Comparison of ENCODE assay signal across 8 cellular contexts in genomic region chr10:22927661-22928403, GRCh38. TPM values are rescaled to one million over a fixed set of nuclear protein-coding genes. Genes with fewer than 3 reads are reported as not detected.
DNase-seq lines count a peak whose midpoint lies in the region; ATAC-seq, FAIRE-seq and TF ChIP-seq lines count a peak whose summit lies in the region.

TSS of gene ARMC3 (plus strand) at chr10:22928053. CDS start at chr10:22931997, 3,944 bp downstream.

- H3F3A ChIP-seq in MM.1S (ENCODE audit: insufficient read depth, low read length), result no peaks in the 10 kb centered on the region

- H3K9me3 Mint-ChIP-seq in Caco-2 (ENCODE audit: unreplicated experiment) (no peaks in the 10 kb centered on the region), HFFc6 (no peaks in the 10 kb centered on the region)
- no peaks in the 10 kb centered on the region for H3K9me3 Mint-ChIP-seq in activated CD8-positive, alpha-beta T cell treated with anti-CD3 and anti-CD28 coated beads for 36 hours

- no TSS peak for BruUV-seq in Caco-2 (replicated peaks; lab: Mats Ljungman, UMichigan)

- H3K27me3 ChIP-seq in Caco-2 (replicated peaks; ENCODE audit: control insufficient read depth, insufficient read depth, low read length) (no peaks in the 10 kb centered on the region), MM.1S (replicated peaks; ENCODE audit: insufficient read depth, low read length) (no peaks in the 10 kb centered on the region), H1 (replicated peaks in 1 of 4; ENCODE audit: control insufficient read depth in 3 of 4, extremely low read depth in 1 of 4, insufficient read depth in 3 of 4, low read length in 3 of 4) (peaks cover 0 to 11% (median 7%) of the 10 kb centered on the region in 4 experiments; a peak in 6 of 7 replicates), mesenchymal stem cell (ENCODE audit: control insufficient read depth in 1 of 2, insufficient read depth in 1 of 2, low read length in 2 of 2) (peaks cover 0 to 33% of the 10 kb centered on the region in 2 experiments)

- POLR2A ChIA-PET in Caco-2 (lab: Charles Lee) (no interaction called here), H1 (lab: Charles Lee; ENCODE audit: partially characterized antibody) (interaction anchor here (1.0 kb wide), 1 partner anchor 128 kb away, joined by 3 read pairs; no protein-coding TSS in a partner anchor)
- POLR2A ChIA-PET in activated CD8-positive, alpha-beta T cell treated with anti-CD3 and anti-CD28 coated beads for 36 hours (lab: Charles Lee), result no interaction called here

- H2BK20ac ChIP-seq in H1 (ENCODE audit: low read length), result no peak within 1 kb of the TSS

- peaks cover 7% of the 10 kb centered on the region; the same call in 1 of the 2 replicates for H3K23me2 ChIP-seq in H1 (ENCODE audit: low read depth, low read length)

- H3K4me3 Mint-ChIP-seq in Caco-2 (ENCODE audit: unreplicated experiment) (no peak within 1 kb of the TSS), HFFc6 (no peak within 1 kb of the TSS)
- H3K4me3 Mint-ChIP-seq in activated CD8-positive, alpha-beta T cell treated with anti-CD3 and anti-CD28 coated beads for 36 hours, result no peak within 1 kb of the TSS

- H2BK12ac ChIP-seq in H1 (ENCODE audit: low read depth, low read length) (peak within 1 kb of the TSS; percentile 64), mesenchymal stem cell (ENCODE audit: low read length in 2 of 2) (peak within 1 kb of the TSS in 1 of 2 experiments; percentile 49)

- H3K4me1 ChIP-seq in Caco-2 (0 out of 2 replicates have a peak, but pooled peaks cover 7% of the 10 kb centered on the region), MM.1S (ENCODE audit: low read length) (no peaks in the 10 kb centered on the region), H1 (replicated peaks in 1 of 4; ENCODE audit: control insufficient read depth in 3 of 4, insufficient read depth in 4 of 4, low read length in 3 of 4) (peaks cover 0 to 6% (median 3%) of the 10 kb centered on the region in 4 experiments; a peak in 4 of 7 replicates), mesenchymal stem cell (ENCODE audit: control insufficient read depth, insufficient read depth, low read depth, low read length) (peaks cover 2% of the 10 kb centered on the region)

- H2BK5ac ChIP-seq in H1 (ENCODE audit: low read depth, low read length), result peak within 1 kb of the TSS; percentile 64; the same call in 1 of the 2 replicates
- no peak within 1 kb of the TSS for H2BK5ac ChIP-seq in mesenchymal stem cell (ENCODE audit: low read depth, low read length, poor library complexity, severe bottlenecking)

- peak; percentile 69 to 75 for TF ChIP-seq POLR2A in H1 (IDR thresholded peaks at IDR 0.05; ENCODE audit: control extremely low read depth in 1 of 2, low read depth in 2 of 2, low read length in 2 of 2)

- H3K9me2 ChIP-seq in MM.1S (replicated peaks; ENCODE audit: insufficient read depth, low read length), result no peaks in the 10 kb centered on the region

- H3K79me1 ChIP-seq in H1 (ENCODE audit: low read depth, low read length), result no peaks in the 10 kb centered on the region
- no peaks in the 10 kb centered on the region for H3K79me1 ChIP-seq in mesenchymal stem cell (replicated peaks; ENCODE audit: low read length, poor library complexity, severe bottlenecking)

- H2AFZ ChIP-seq in MM.1S (ENCODE audit: low read length) (peak within 1 kb of the TSS; percentile 79), H1 (ENCODE audit: low read length) (peak within 1 kb of the TSS; percentile 97), mesenchymal stem cell (ENCODE audit: low read depth, low read length) (peak within 1 kb of the TSS; percentile 74)

- intact Hi-C loops in Caco-2 (cut with micrococcal nuclease; ENCODE audit: unreplicated experiment), result no loop called here
- intact Hi-C loops in activated CD8-positive, alpha-beta T cell treated with anti-CD3 and anti-CD28 coated beads for 36 hours (cut with micrococcal nuclease), result no loop called here

- H3K18ac ChIP-seq in H1 (ENCODE audit: extremely low read depth, low read length) (peak within 1 kb of the TSS; percentile 81; the same call in 1 of the 2 replicates), mesenchymal stem cell (ENCODE audit: low read depth in 1 of 2, low read length in 2 of 2) (peak within 1 kb of the TSS in 1 of 2 experiments; percentile 13)

- no peak within 1 kb of the TSS for H2BK120ac ChIP-seq in H1 (replicated peaks; ENCODE audit: low read depth, low read length)
- no peak within 1 kb of the TSS for H2BK120ac ChIP-seq in mesenchymal stem cell (ENCODE audit: low read depth, low read length)

- H3K9ac ChIP-seq in MM.1S (ENCODE audit: low read length) (peak within 1 kb of the TSS; percentile 44; the same call in 1 of the 2 replicates), H1 (replicated peaks in 1 of 4; ENCODE audit: extremely low read depth in 1 of 4, low read depth in 3 of 4, low read length in 3 of 4) (peak within 1 kb of the TSS in 2 of 4 experiments; percentile 54 to 56; a peak in 4 of 7 replicates), mesenchymal stem cell (ENCODE audit: low read length) (peak within 1 kb of the TSS; percentile 86)

- peak within 1 kb of the TSS; percentile 90 for H4K8ac ChIP-seq in H1 (ENCODE audit: extremely low read depth, insufficient read depth, low read length)
- peak within 1 kb of the TSS; percentile 10 for H4K8ac ChIP-seq in mesenchymal stem cell (ENCODE audit: low read length)

- CTCF ChIA-PET in Caco-2 (lab: Charles Lee) (no interaction called here), H1 (lab: Charles Lee; ENCODE audit: partially characterized antibody) (interaction anchor here (0.7 to 1.2 kb wide), 5 partner anchors 9 to 58 kb away, joined by 3 to 4 read pairs (median 3); no protein-coding TSS in a partner anchor)
- CTCF ChIA-PET in activated CD8-positive, alpha-beta T cell treated with anti-CD3 and anti-CD28 coated beads for 36 hours (lab: Charles Lee), result interaction anchor here (0.9 to 1.0 kb wide), 2 partner anchors 62 to 353 kb away, joined by 3 to 5 read pairs; no protein-coding TSS in a partner anchor

- H3K9me3 ChIP-seq in Caco-2 (peaks cover 2% of the 10 kb centered on the region; the same call in 1 of the 2 replicates), MM.1S (replicated peaks; ENCODE audit: insufficient read depth, low read length) (no peaks in the 10 kb centered on the region), H1 (ENCODE audit: insufficient read depth in 2 of 2, low read depth in 1 of 2, low read length in 1 of 2) (no peaks in the 10 kb centered on the region), mesenchymal stem cell (ENCODE audit: control insufficient read depth, low read length) (peaks cover 2% of the 10 kb centered on the region)

- 13% methylated on average over 32 of the region's 41 CpGs; no CpG with 5 or more reads in 1 of the 2 experiments for WGBS in H1 (ENCODE audit: extremely low coverage in 1 of 2, insufficient coverage in 1 of 2, insufficient read length in 1 of 2, insufficient replicate concordance in 2 of 2, low coverage in 1 of 2, low lambda C conversion rate in 2 of 2, missing lambda C conversion rate in 1 of 2), 2 experiments
- 11% methylated on average over 41 of the region's 41 CpGs for WGBS in mesenchymal stem cell

- H3K4me3 ChIP-seq in Caco-2 (ENCODE audit: low read depth, low read length) (peak within 1 kb of the TSS; percentile 36), MM.1S (ENCODE audit: low read length) (peak within 1 kb of the TSS; percentile 62), H1 (ENCODE audit: extremely low read depth in 1 of 4, insufficient read depth in 2 of 4, low read depth in 3 of 4, low read length in 4 of 4) (peak within 1 kb of the TSS; percentile 37 to 60 (median 44)), mesenchymal stem cell (ENCODE audit: insufficient read depth in 1 of 2, low read depth in 1 of 2, low read length in 2 of 2) (peak within 1 kb of the TSS; percentile 51 to 71)

- H4K91ac ChIP-seq in H1 (replicated peaks; ENCODE audit: insufficient read length, low read length), result no peak within 1 kb of the TSS
- H4K91ac ChIP-seq in mesenchymal stem cell (ENCODE audit: low read length), result no peak within 1 kb of the TSS

- H3K27ac Mint-ChIP-seq in Caco-2 (ENCODE audit: unreplicated experiment), result no peak within 1 kb of the TSS
- no peak within 1 kb of the TSS for H3K27ac Mint-ChIP-seq in activated CD8-positive, alpha-beta T cell treated with anti-CD3 and anti-CD28 coated beads for 36 hours
- H3K27ac Mint-ChIP-seq in HFFc6, result no peak within 1 kb of the TSS

- H3K36me3 Mint-ChIP-seq in Caco-2 (ENCODE audit: insufficient read depth, unreplicated experiment) (no peaks in the 10 kb centered on the region), HFFc6 (ENCODE audit: low read depth) (no peaks in the 10 kb centered on the region)
- H3K36me3 Mint-ChIP-seq in activated CD8-positive, alpha-beta T cell treated with anti-CD3 and anti-CD28 coated beads for 36 hours (ENCODE audit: low read depth), result no peaks in the 10 kb centered on the region

- no peaks in the 10 kb centered on the region for H4K20me1 ChIP-seq in MM.1S (ENCODE audit: insufficient read depth, low read length)
- H4K20me1 ChIP-seq in H1 (replicated peaks in 1 of 2; ENCODE audit: control insufficient read depth in 1 of 2, insufficient read depth in 2 of 2, low read length in 2 of 2), result no peaks in the 10 kb centered on the region

- H3K36me3 ChIP-seq in Caco-2 (ENCODE audit: control insufficient read depth, insufficient read depth, low read length), result no peaks in the 10 kb centered on the region
- H3K36me3 ChIP-seq in MM.1S (replicated peaks; ENCODE audit: insufficient read depth, low read length), result no peaks in the 10 kb centered on the region
- no peaks in the 10 kb centered on the region for H3K36me3 ChIP-seq in H1 (ENCODE audit: control insufficient read depth in 2 of 4, insufficient read depth in 4 of 4, low read length in 3 of 4)
- no peaks in the 10 kb centered on the region for H3K36me3 ChIP-seq in mesenchymal stem cell (ENCODE audit: control insufficient read depth in 1 of 2, insufficient read depth in 2 of 2, low read depth in 1 of 2, low read length in 2 of 2)

- TF ChIP-seq EP300 in H1 (IDR thresholded peaks at IDR 0.05; ENCODE audit: borderline replicate concordance in 1 of 2, low read depth in 2 of 2, low read length in 2 of 2), result no peak

- no peak within 1 kb of the TSS for H3K56ac ChIP-seq in H1 (replicated peaks; ENCODE audit: insufficient read length, low read depth, low read length)

- peak; percentile 95 for ATAC-seq in GM21526 (IDR thresholded peaks at IDR 0.05; ENCODE audit: low FRiP score, unreplicated experiment)
- ATAC-seq in activated CD8-positive, alpha-beta T cell treated with anti-CD3 and anti-CD28 coated beads for 36 hours, result peak; percentile 96

- H3K23ac ChIP-seq in H1 (ENCODE audit: insufficient read length) (no peak within 1 kb of the TSS), mesenchymal stem cell (ENCODE audit: low read length in 2 of 2) (no peak within 1 kb of the TSS)

- no peak within 1 kb of the TSS for H4K5ac ChIP-seq in H1 (ENCODE audit: insufficient read length, low read depth, low read length)

- H2AK5ac ChIP-seq in H1 (ENCODE audit: low read depth, low read length), result no peak within 1 kb of the TSS
- no peak within 1 kb of the TSS for H2AK5ac ChIP-seq in mesenchymal stem cell (ENCODE audit: low read length, severe bottlenecking)

- no peak for FAIRE-seq in H1 (lab: Jason Lieb, UNC)

- H3K4me1 Mint-ChIP-seq in Caco-2 (ENCODE audit: low read depth, unreplicated experiment) (no peaks in the 10 kb centered on the region), HFFc6 (ENCODE audit: low read depth) (no peaks in the 10 kb centered on the region)
- peaks cover 2% of the 10 kb centered on the region for H3K4me1 Mint-ChIP-seq in activated CD8-positive, alpha-beta T cell treated with anti-CD3 and anti-CD28 coated beads for 36 hours (ENCODE audit: low read depth)

- H3K4ac ChIP-seq in H1 (replicated peaks; ENCODE audit: insufficient read length, low read depth, low read length) (no peak within 1 kb of the TSS), mesenchymal stem cell (ENCODE audit: low read depth in 1 of 2, low read length in 2 of 2) (no peak within 1 kb of the TSS)

- H3K27me3 Mint-ChIP-seq in Caco-2 (ENCODE audit: insufficient read depth, unreplicated experiment) (no peaks in the 10 kb centered on the region), HFFc6 (ENCODE audit: insufficient read depth) (peaks cover 3% of the 10 kb centered on the region)
- peaks cover 4% of the 10 kb centered on the region for H3K27me3 Mint-ChIP-seq in activated CD8-positive, alpha-beta T cell treated with anti-CD3 and anti-CD28 coated beads for 36 hours

- peak within 1 kb of the TSS; percentile 73 for H3K4me2 ChIP-seq in MM.1S (ENCODE audit: low read depth, low read length)
- peak within 1 kb of the TSS; percentile 80 to 91 for H3K4me2 ChIP-seq in H1 (ENCODE audit: insufficient read depth in 1 of 2, low read depth in 2 of 2, low read length in 2 of 2)
- H3K4me2 ChIP-seq in mesenchymal stem cell (ENCODE audit: low read length, poor library complexity, severe bottlenecking), result peak within 1 kb of the TSS; percentile 90

- H2BK15ac ChIP-seq in H1 (ENCODE audit: low read length) (peak within 1 kb of the TSS; percentile 49; the same call in 1 of the 2 replicates), mesenchymal stem cell (ENCODE audit: low read depth, poor library complexity, severe bottlenecking) (no peak within 1 kb of the TSS)

- TF ChIP-seq RAD21 in H1 (IDR thresholded peaks at IDR 0.05 in 1 of 2, conservative IDR thresholded peaks at IDR 0.05 in 1 of 2; ENCODE audit: low read depth in 2 of 2, low read length in 2 of 2), result 0 out of 4 replicates have a peak, but pooled peaks of 1 of the 2 experiments have one; percentile 10

- TF ChIP-seq CTCF in Caco-2 (IDR thresholded peaks at IDR 0.05; ENCODE audit: insufficient read depth in 1 of 2, low read depth in 1 of 2, low read length in 1 of 2, severe bottlenecking in 1 of 2, unreplicated experiment in 1 of 2) (no peak), MM.1S (IDR thresholded peaks at IDR 0.05; ENCODE audit: low read length) (no peak), H1 (IDR thresholded peaks at IDR 0.05; ENCODE audit: control extremely low read depth in 1 of 3, insufficient read depth in 1 of 3, low read depth in 1 of 3, low read length in 3 of 3) (no peak), HFFc6 (IDR thresholded peaks at IDR 0.05) (no peak)
- TF ChIP-seq CTCF in activated CD8-positive, alpha-beta T cell treated with anti-CD3 and anti-CD28 coated beads for 36 hours (IDR thresholded peaks at IDR 0.05), result no peak

- H3K79me2 ChIP-seq in MM.1S (ENCODE audit: low read length) (no peaks in the 10 kb centered on the region), H1 (ENCODE audit: control insufficient read depth in 1 of 2, insufficient read depth in 2 of 2, low read length in 2 of 2) (no peaks in the 10 kb centered on the region)

- DNase-seq in Caco-2 (peak; percentile 87 to 91), MM.1S (peak; percentile 56), H1 (ENCODE audit: low read depth in 1 of 2, low spot score in 2 of 2) (peak; percentile 41 to 95), mesenchymal stem cell (peak; percentile 78), HFFc6 (no peak)
- DNase-seq in activated CD8-positive, alpha-beta T cell treated with anti-CD3 and anti-CD28 coated beads for 36 hours, result peak; percentile 76
- peak; percentile 42 for DNase-seq in stimulated activated CD8-positive, alpha-beta memory T cell treated with anti-CD3 and anti-CD28 coated beads, Interleukin-12 subunit alpha, Interleukin-12 subunit beta, amount 100 ng/mL, for 24 hours (ENCODE audit: extremely low read depth)

- H3K27ac ChIP-seq in MM.1S (ENCODE audit: low read length) (no peak within 1 kb of the TSS), H1 (ENCODE audit: low read depth, low read length) (no peak within 1 kb of the TSS), mesenchymal stem cell (ENCODE audit: low read length, poor library complexity, severe bottlenecking) (no peak within 1 kb of the TSS)

- H3K14ac ChIP-seq in H1 (ENCODE audit: insufficient read length), result no peak within 1 kb of the TSS
- no peak within 1 kb of the TSS for H3K14ac ChIP-seq in mesenchymal stem cell (ENCODE audit: low read length in 2 of 2)

RNA-seq across cellular contexts. Expression of gene ARMC3, which starts in this region (rescaled TPM):
- 0.61 and 1.4 TPM in 2 replicates for total RNA-seq in Caco-2 (2022)
- total RNA-seq in activated CD8-positive, alpha-beta T cell treated with anti-CD3 and anti-CD28 coated beads for 36 hours, result not detected
- 0.15 and 0.99 TPM in 2 replicates for total RNA-seq in H1 (2021; fragmentation: NEBNext Ultra II Directional; extraction: Animal tissue kit (Norgen Biotek cat#: 25700))
- polyA plus RNA-seq in H1 (2011; rRNA removed), result 0.06 and 0.15 TPM in 2 replicates
- 0.09 TPM for polyA plus RNA-seq in H1 (2011; cell fraction: cytosol; rRNA removed)
- polyA plus RNA-seq in H1 (2011; cell fraction: nucleus; rRNA removed), result not detected
- 0.23 to 0.30 TPM (median 0.26 TPM) in 4 replicates for polyA plus RNA-seq in H1 (2012, experiment 1 of 2)
- 0.10 TPM for polyA plus RNA-seq in H1 (2012, experiment 2 of 2)
- 0.10 TPM for polyA plus RNA-seq in H1 (2013, experiment 1 of 2)
- 0.09 TPM for polyA plus RNA-seq in H1 (2013, experiment 2 of 2)
- polyA minus RNA-seq in H1 (2011; rRNA and poly(A)+ RNA removed), result 0.20 and 0.60 TPM in 2 replicates
- polyA minus RNA-seq in H1 (2011; cell fraction: cytosol; rRNA and poly(A)+ RNA removed), result not detected
- polyA minus RNA-seq in H1 (2011; cell fraction: nucleus; rRNA and poly(A)+ RNA removed), result not detected
- 0.11 TPM for polyA plus RNA-seq in mesenchymal stem cell (2013, experiment 1 of 2)
- 0.15 TPM for polyA plus RNA-seq in mesenchymal stem cell (2013, experiment 2 of 2)
- total RNA-seq in HFFc6 (2021; fragmentation: NEBNext Ultra II Directional; extraction: Animal tissue kit (Norgen Biotek cat#: 25700)), result not detected

Comparison
In these comparisons a context has a peak if more than half of its experiments do, and no peak if none do; other contexts are left out.
1. Peak in DNase-seq and ATAC-seq in activated CD8-positive, alpha-beta T cell treated with anti-CD3 and anti-CD28 coated beads for 36 hours; RNA of the gene not detected or under 1 TPM.
2. Peak in DNase-seq, H3K4me3 ChIP-seq and H3K4me2 ChIP-seq in H1; RNA of the gene not detected or under 1 TPM.